In the genomic region with DNA sequence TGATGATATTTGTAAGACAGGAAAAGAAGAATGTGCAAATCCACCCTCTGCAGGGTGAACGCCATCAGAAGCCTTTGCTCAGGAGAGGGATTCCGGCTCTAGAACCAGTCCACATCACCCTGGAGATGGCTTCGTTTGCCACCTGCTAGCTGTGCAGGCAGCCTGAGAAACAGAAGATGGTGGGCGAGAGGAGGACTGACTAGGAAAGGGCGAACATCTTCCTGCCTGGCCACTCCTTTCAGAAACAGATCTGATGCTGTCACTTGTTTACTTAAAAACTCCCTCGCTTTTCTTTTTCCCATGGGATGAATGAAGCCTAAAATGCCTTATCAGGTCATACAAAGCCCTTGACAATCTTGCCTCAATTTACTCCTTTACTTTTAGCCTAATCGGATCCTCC, we compare ENCODE assay signal across 7 cellular contexts. TPM values are rescaled to one million over a fixed set of nuclear protein-coding genes. Genes with fewer than 3 reads are reported as not detected.
A peak's percentile ranks its signal among the peaks of the same experiment; 100 is the strongest.
DNase-seq lines count a peak whose midpoint lies in the region; ATAC-seq and TF ChIP-seq lines count a peak whose summit lies in the region.

No MANE protein-coding gene starts in this region.

- H3K4me3 ChIP-seq in GM23248 (peak overlapping the region; percentile 88), PC-3 (ENCODE audit: low read length) (peak overlapping the region; percentile 99), endodermal cell (ENCODE audit: low read length) (peak overlapping the region; percentile 96), lower leg skin (ENCODE audit: low read depth, poor library complexity, severe bottlenecking) (no peak overlapping the region)

- peaks cover 23% of the 10 kb centered on the region for H3K4me1 Mint-ChIP-seq in endodermal cell
- H3K4me1 Mint-ChIP-seq in osteocyte (ENCODE audit: unreplicated experiment), result peaks cover 55% of the 10 kb centered on the region

- H3K27me3 ChIP-seq in GM23248 (replicated peaks; ENCODE audit: insufficient read depth) (no peaks in the 10 kb centered on the region), PC-3 (ENCODE audit: low read length) (no peaks in the 10 kb centered on the region), endodermal cell (ENCODE audit: control insufficient read depth, insufficient read depth, low read length, poor library complexity, severe bottlenecking) (peaks cover 19% of the 10 kb centered on the region)

- H3K9me2 ChIP-seq in GM23248 (ENCODE audit: insufficient read depth), result no peaks in the 10 kb centered on the region
- H3K9me2 ChIP-seq in PC-3 (replicated peaks; ENCODE audit: low read length), result no peaks in the 10 kb centered on the region

- intact Hi-C loops in PC-3 (cut with micrococcal nuclease) (loop anchor here (5.0 kb wide), 1 partner anchor 123 kb away; no protein-coding TSS in a partner anchor), lower leg skin (cut with DNase I; ENCODE audit: low total_unique reads) (no loop called here)

- H3K79me2 ChIP-seq in GM23248 (ENCODE audit: insufficient read depth), result peaks cover 52% of the 10 kb centered on the region
- peaks cover 57% of the 10 kb centered on the region for H3K79me2 ChIP-seq in PC-3 (ENCODE audit: low read length)

- H2AFZ ChIP-seq in GM23248 (peak overlapping the region; percentile 80; the same call in 1 of the 2 replicates), PC-3 (ENCODE audit: low read length) (peak overlapping the region; percentile 40; the same call in 1 of the 2 replicates)

- H3K4me2 ChIP-seq in GM23248 (ENCODE audit: unreplicated experiment) (peak overlapping the region; percentile 84), PC-3 (ENCODE audit: low read length) (peak overlapping the region; percentile 98)

- H3K9me3 ChIP-seq in GM23248 (ENCODE audit: low read depth) (no peaks in the 10 kb centered on the region), PC-3 (ENCODE audit: low read length) (no peaks in the 10 kb centered on the region), endodermal cell (ENCODE audit: control insufficient read depth, low read length) (no peaks in the 10 kb centered on the region)

- DNase-seq in GM23248 (peak; percentile 51), PC-3 (peak; percentile 24), endodermal cell (no peak), osteocyte (ENCODE audit: extremely low spot score, unreplicated experiment) (peak; percentile 65), lower leg skin (ENCODE audit: low spot score in 2 of 2) (no peak)
- DNase-seq in stimulated activated CD4-positive, alpha-beta T cell treated with anti-CD3 and anti-CD28 coated beads, Interleukin-4, amount 100 ng/mL, for 1 hour, result no peak

- TF ChIP-seq CTCF in PC-3 (conservative IDR thresholded peaks at IDR 0.05; ENCODE audit: low read depth, low read length) (no peak), endodermal cell (conservative IDR thresholded peaks at IDR 0.05) (no peak), osteocyte (IDR thresholded peaks at IDR 0.05) (no peak), lower leg skin (IDR thresholded peaks at IDR 0.05) (no peak)

- in situ Hi-C loops in GM23248 (cut with MboI), result no loop called here

- TF ChIP-seq POLR2A in lower leg skin (IDR thresholded peaks at IDR 0.05), result no peak

- H3K27ac ChIP-seq in GM23248 (no peak overlapping the region), PC-3 (ENCODE audit: low read length) (no peak overlapping the region), endodermal cell (ENCODE audit: low read depth, low read length) (no peak overlapping the region)

- H3K36me3 Mint-ChIP-seq in endodermal cell (ENCODE audit: low read depth), result peaks cover 6% of the 10 kb centered on the region
- H3K36me3 Mint-ChIP-seq in osteocyte (ENCODE audit: unreplicated experiment), result no peaks in the 10 kb centered on the region

- H3F3A ChIP-seq in GM23248 (ENCODE audit: insufficient read depth), result peaks cover 32% of the 10 kb centered on the region
- H3F3A ChIP-seq in PC-3 (ENCODE audit: low read length, unreplicated experiment), result no peaks in the 10 kb centered on the region

- H4K20me1 ChIP-seq in GM23248 (ENCODE audit: insufficient read depth), result no peaks in the 10 kb centered on the region
- H4K20me1 ChIP-seq in PC-3 (ENCODE audit: low read length), result peaks cover 26% of the 10 kb centered on the region

- WGBS in GM23248 (ENCODE audit: low coverage in 1 of 2, low lambda C conversion rate in 2 of 2, missing lambda C conversion rate in 2 of 2), 2 experiments, result 14 to 15% methylated on average over 7 of the region's 7 CpGs
- 58% methylated on average over 6 to 7 of the region's 7 CpGs for WGBS in endodermal cell (ENCODE audit: insufficient coverage in 1 of 2, insufficient read length in 1 of 2), 2 experiments
- 17 to 25% methylated on average over 7 of the region's 7 CpGs for WGBS in lower leg skin, 2 donors

- H3K27ac Mint-ChIP-seq in endodermal cell (no peak overlapping the region), osteocyte (ENCODE audit: unreplicated experiment) (peak overlapping the region; percentile 51)

- peak overlapping the region; percentile 86 for H3K9ac ChIP-seq in GM23248
- H3K9ac ChIP-seq in PC-3 (ENCODE audit: low read length), result peak overlapping the region; percentile 89
- H3K9ac ChIP-seq in endodermal cell (ENCODE audit: extremely low read depth, low read length, poor library complexity, severe bottlenecking), result peak overlapping the region; percentile 52

- ATAC-seq in PC-3 (no peak), GM19463 (IDR thresholded peaks at IDR 0.05; ENCODE audit: unreplicated experiment) (no peak)

- CTCF ChIA-PET in PC-3 (lab: Charles Lee), result interaction anchor here (0.6 kb wide), 1 partner anchor 929 kb away, joined by 4 read pairs; no protein-coding TSS in a partner anchor

- POLR2A ChIA-PET in PC-3 (lab: Charles Lee; ENCODE audit: unreplicated experiment), result no interaction called here

- peak overlapping the region; percentile 81 for H3K4me3 Mint-ChIP-seq in endodermal cell
- H3K4me3 Mint-ChIP-seq in osteocyte (ENCODE audit: unreplicated experiment), result peak overlapping the region; percentile 89

- H3K4me1 ChIP-seq in GM23248 (ENCODE audit: insufficient read depth) (peaks cover 22% of the 10 kb centered on the region), PC-3 (ENCODE audit: insufficient read depth, low read length) (peaks cover 37% of the 10 kb centered on the region), endodermal cell (ENCODE audit: control insufficient read depth, insufficient read depth, low read length) (peaks cover 9% of the 10 kb centered on the region)

- no peaks in the 10 kb centered on the region for H3K36me3 ChIP-seq in GM23248 (ENCODE audit: low read depth)
- no peaks in the 10 kb centered on the region for H3K36me3 ChIP-seq in PC-3 (ENCODE audit: low read depth, low read length)
- H3K36me3 ChIP-seq in endodermal cell (ENCODE audit: control insufficient read depth, insufficient read depth, low read length), result no peaks in the 10 kb centered on the region

- BruUV-seq in PC-3 (replicated peaks; lab: Mats Ljungman, UMichigan), result TSS peak; percentile 32

- H3K9me3 Mint-ChIP-seq in endodermal cell (no peaks in the 10 kb centered on the region), osteocyte (ENCODE audit: unreplicated experiment) (no peaks in the 10 kb centered on the region)

- peaks cover 20% of the 10 kb centered on the region for H3K27me3 Mint-ChIP-seq in endodermal cell (ENCODE audit: insufficient read depth)
- H3K27me3 Mint-ChIP-seq in osteocyte (ENCODE audit: unreplicated experiment), result no peaks in the 10 kb centered on the region

RNA-seq across cellular contexts. Expression of a gene that starts 1.2 kb away (rescaled TPM):
- total RNA-seq in GM23248 (2014; rRNA removed; shearing (Covaris generic)), result 27.4 and 50.8 TPM in 2 replicates
- 37.4 and 37.9 TPM in 2 replicates for polyA plus RNA-seq in GM23248 (2016; fragmentation: Nextera tagmentation; extraction: Ambion mirVana)
- total RNA-seq in PC-3 (2014; rRNA removed) (33.6 and 35.0 TPM in 2 replicates), endodermal cell (10 to 100 TPM; 52.4 to 58.7 TPM), osteocyte (80.2 and 88.6 TPM in 2 replicates), lower leg skin (10 to 100 TPM; 50.7 to 96.7 (median 64.1) TPM)
- polyA plus RNA-seq in endodermal cell (2013, experiment 1 of 2), result 99.6 TPM
- polyA plus RNA-seq in endodermal cell (2013, experiment 2 of 2), result 93.7 TPM

RNA-seq across cellular contexts. Expression of a gene that starts 33.9 kb away (rescaled TPM):
- total RNA-seq in GM23248 (2014; rRNA removed; shearing (Covaris generic)), result 35.2 and 36.2 TPM in 2 replicates
- polyA plus RNA-seq in GM23248 (2016; fragmentation: Nextera tagmentation; extraction: Ambion mirVana), result 23.0 and 24.2 TPM in 2 replicates
- total RNA-seq in PC-3 (2014; rRNA removed) (40.3 and 49.9 TPM in 2 replicates), endodermal cell (10 to 100 TPM; 36.8 to 37.5 TPM), osteocyte (45.2 and 51.1 TPM in 2 replicates), lower leg skin (10 to 100 TPM; 34.9 to 39.2 (median 37.7) TPM)
- polyA plus RNA-seq in endodermal cell (2013, experiment 1 of 2), result 41.2 TPM
- 37.7 TPM for polyA plus RNA-seq in endodermal cell (2013, experiment 2 of 2)

RNA-seq across cellular contexts. Expression of a gene that starts 34.0 kb away (rescaled TPM):
- total RNA-seq in GM23248 (2014; rRNA removed; shearing (Covaris generic)), result 36.8 and 39.2 TPM in 2 replicates
- 17.3 and 20.7 TPM in 2 replicates for polyA plus RNA-seq in GM23248 (2016; fragmentation: Nextera tagmentation; extraction: Ambion mirVana)
- total RNA-seq in PC-3 (2014; rRNA removed) (21.9 and 29.8 TPM in 2 replicates), endodermal cell (10 to 100 TPM; 40.2 to 46.5 TPM), osteocyte (68.3 and 80.8 TPM in 2 replicates), lower leg skin (10 to 100 TPM; 10.6 to 16.6 (median 13.1) TPM)
- 68.8 TPM for polyA plus RNA-seq in endodermal cell (2013, experiment 1 of 2)
- 57.8 TPM for polyA plus RNA-seq in endodermal cell (2013, experiment 2 of 2)

RNA-seq across cellular contexts. Expression of a gene that starts 58.3 kb away (rescaled TPM):
- total RNA-seq in GM23248 (2014; rRNA removed; shearing (Covaris generic)), result not detected in 2 replicates
- polyA plus RNA-seq in GM23248 (2016; fragmentation: Nextera tagmentation; extraction: Ambion mirVana), result not detected in 2 replicates
- total RNA-seq in PC-3 (2014; rRNA removed) (0.04 TPM in 1 of 2 replicates, not detected in the other), endodermal cell (not detected), osteocyte (not detected in 2 replicates), lower leg skin (not detected)
- not detected for polyA plus RNA-seq in endodermal cell (2013, experiment 1 of 2)
- not detected for polyA plus RNA-seq in endodermal cell (2013, experiment 2 of 2)

RNA-seq across cellular contexts. Expression of a gene that starts 59.7 kb away (rescaled TPM):
- total RNA-seq in GM23248 (2014; rRNA removed; shearing (Covaris generic)), result not detected in 2 replicates
- polyA plus RNA-seq in GM23248 (2016; fragmentation: Nextera tagmentation; extraction: Ambion mirVana), result not detected in 2 replicates
- total RNA-seq in PC-3 (2014; rRNA removed), result not detected in 2 replicates
- not detected for total RNA-seq in endodermal cell
- polyA plus RNA-seq in endodermal cell (2013, experiment 1 of 2), result not detected
- polyA plus RNA-seq in endodermal cell (2013, experiment 2 of 2), result not detected
- total RNA-seq in osteocyte, result not detected in 2 replicates
- total RNA-seq in lower leg skin, result not detected

Comparison
In these comparisons a context has a peak if more than half of its experiments do, and no peak if none do; other contexts are left out.
1. DNase-seq: peak in GM23248 (single experiment), PC-3 (single experiment) and osteocyte (single experiment); none in endodermal cell (single experiment), lower leg skin (0 of 2) and stimulated activated CD4-positive, alpha-beta T cell treated with anti-CD3 and anti-CD28 coated beads, Interleukin-4, amount 100 ng/mL, for 1 hour (single experiment).
2. Peak in every context shown above with its lines, with median percentiles within 50 percentile points of each other: H3K9ac ChIP-seq.